In genomic region chr9:96417051-96417586, GRCh38 we compare ENCODE assay signal across 8 cellular contexts. TPM values are rescaled to one million over a fixed set of nuclear protein-coding genes. Genes with fewer than 3 reads are reported as not detected.
DNase-seq lines count a peak whose midpoint lies in the region; ATAC-seq, FAIRE-seq and TF ChIP-seq lines count a peak whose summit lies in the region.

No MANE protein-coding gene starts in this region.

- H3K27ac ChIP-seq in upper lobe of left lung, result peak overlapping the region; percentile 92 to 100 (median 98)

- POLR2A ChIA-PET in T-cell (lab: Charles Lee), result interaction anchor here in 1 of 2 donors (1.1 kb wide), 1 partner anchor 238 kb away, joined by 3 read pairs; the partner anchor contains the start of gene PRXL2C

- ATAC-seq in T-cell (replicated peaks in 1 of 4), result peak; percentile 28 to 49 (median 34)
- peak; percentile 15 to 31 for ATAC-seq in left cardiac atrium
- ATAC-seq in upper lobe of left lung (ENCODE audit: low FRiP score in 2 of 2), result peak; percentile 16 to 53

- TF ChIP-seq CTCF in D721Med (IDR thresholded peaks at IDR 0.05; ENCODE audit: insufficient read depth, missing control alignments) (no peak), progenitor cell of endocrine pancreas (IDR thresholded peaks at IDR 0.05; ENCODE audit: unreplicated experiment) (no peak), upper lobe of left lung (IDR thresholded peaks at IDR 0.05) (peak in 3 of 6 experiments; percentile 12 to 29 (median 28))

- no peaks in the 10 kb centered on the region for H3K27me3 ChIP-seq in upper lobe of left lung

- H3K36me3 Mint-ChIP-seq in T-cell, result no peaks in the 10 kb centered on the region
- no peaks in the 10 kb centered on the region for H3K36me3 Mint-ChIP-seq in progenitor cell of endocrine pancreas (ENCODE audit: insufficient read depth)

- intact Hi-C loops in left cardiac atrium (cut with DNase I), result loop anchor here in 1 of 2 donors (2.0 kb wide), 1 partner anchor 32 kb away; no protein-coding TSS in a partner anchor

- CTCF ChIA-PET in T-cell (lab: Charles Lee), result interaction anchor here in 1 of 2 donors (0.8 kb wide), 1 partner anchor 33 kb away, joined by 3 read pairs; the partner anchor contains the start of gene HABP4

- no peaks in the 10 kb centered on the region for H3K9me3 ChIP-seq in upper lobe of left lung

- H3K27me3 Mint-ChIP-seq in T-cell, result no peaks in the 10 kb centered on the region
- no peaks in the 10 kb centered on the region for H3K27me3 Mint-ChIP-seq in progenitor cell of endocrine pancreas

- TF ChIP-seq EP300 in upper lobe of left lung (IDR thresholded peaks at IDR 0.05), result peak in 2 of 4 donors; percentile 11 to 55

- peak overlapping the region; percentile 82 to 88 (median 85) for H3K4me3 ChIP-seq in upper lobe of left lung

- FAIRE-seq in D721Med (lab: Jason Lieb, UNC), result no peak

- no peaks in the 10 kb centered on the region for H3K36me3 ChIP-seq in upper lobe of left lung

- WGBS in upper lobe of left lung, 2 donors, result 0% methylated on average over 2 to 18 of the region's 50 CpGs

- H3K4me1 Mint-ChIP-seq in T-cell (peaks cover 37 to 54% (median 43%) of the 10 kb centered on the region in 3 donors), progenitor cell of endocrine pancreas (ENCODE audit: low read depth) (peaks cover 30% of the 10 kb centered on the region)

- H3K9me3 Mint-ChIP-seq in T-cell (no peaks in the 10 kb centered on the region), progenitor cell of endocrine pancreas (ENCODE audit: low read depth) (no peaks in the 10 kb centered on the region)

- peaks cover 23 to 39% (median 26%) of the 10 kb centered on the region in 4 donors for H3K4me1 ChIP-seq in upper lobe of left lung

- H3K4me3 Mint-ChIP-seq in T-cell, result peak overlapping the region; percentile 83 to 88 (median 88)
- peak overlapping the region; percentile 88 for H3K4me3 Mint-ChIP-seq in progenitor cell of endocrine pancreas (ENCODE audit: low read depth)

- H3K27ac Mint-ChIP-seq in T-cell, result peak overlapping the region; percentile 91 to 94
- H3K27ac Mint-ChIP-seq in progenitor cell of endocrine pancreas, result peak overlapping the region; percentile 94

- TF ChIP-seq POLR2A in upper lobe of left lung (IDR thresholded peaks at IDR 0.05), result peak in 3 of 4 donors; percentile 32 to 82 (median 56)

- DNase-seq in D721Med (ENCODE audit: insufficient read length, low spot score), result peak; percentile 43
- peak; percentile 63 for DNase-seq in H4 (ENCODE audit: low spot score)
- DNase-seq in NCI-H1092 treated with DMSO at 0.1 percent for 48 hours (lab: John Stamatoyannopoulos, UW), result peak; percentile 91
- peak; percentile 75 to 92 (median 87) for DNase-seq in T-cell
- peak; percentile 67 for DNase-seq in amniotic epithelial cell (ENCODE audit: low read depth)
- DNase-seq in left cardiac atrium, result peak; percentile 90
- DNase-seq in progenitor cell of endocrine pancreas (ENCODE audit: low spot score, unreplicated experiment), result peak; percentile 81
- peak; percentile 86 to 97 for DNase-seq in upper lobe of left lung

RNA-seq across cellular contexts. Expression of gene ZNF367, which starts 1.1 kb away (rescaled TPM):
- total RNA-seq in H4 (2014; rRNA removed; shearing (Covaris generic)), result 9.9 and 11.6 TPM in 2 replicates
- total RNA-seq in T-cell (1 to 10 TPM; 3.7 to 6.2 (median 5.8) TPM), left cardiac atrium (1 to 10 TPM; 2.2 to 3.1 TPM), progenitor cell of endocrine pancreas (5.3 and 5.7 TPM in 2 replicates), upper lobe of left lung (1 to 10 TPM in 5 of 6 donors, under 1 TPM in 1; 0.59 to 2.6 (median 1.4) TPM)

RNA-seq across cellular contexts. Expression of gene HABP4, which starts 32.9 kb away (rescaled TPM):
- total RNA-seq in H4 (2014; rRNA removed; shearing (Covaris generic)), result 2.1 and 5.7 TPM in 2 replicates
- total RNA-seq in T-cell (10 to 100 TPM; 18.2 to 30.8 (median 25.3) TPM), left cardiac atrium (10 to 100 TPM; 19.2 to 19.5 TPM), progenitor cell of endocrine pancreas (15.5 and 17.7 TPM in 2 replicates), upper lobe of left lung (10 to 100 TPM in 2 of 6 donors, 1 to 10 TPM in 4; 3.1 to 14.6 (median 9.7) TPM)

RNA-seq across cellular contexts. Expression of gene SLC35D2, which starts 33.6 kb away (rescaled TPM):
- 12.1 and 15.5 TPM in 2 replicates for total RNA-seq in H4 (2014; rRNA removed; shearing (Covaris generic))
- total RNA-seq in T-cell, result 10 to 100 TPM; 16.2 to 31.4 (median 21.8) TPM
- 10 to 100 TPM; 14.1 to 14.2 TPM for total RNA-seq in left cardiac atrium
- total RNA-seq in progenitor cell of endocrine pancreas, result 52.6 and 60.9 TPM in 2 replicates
- 10 to 100 TPM; 24.5 to 36.7 (median 29.0) TPM for total RNA-seq in upper lobe of left lung

Comparison
In these comparisons a context has a peak if more than half of its experiments do, and no peak if none do; other contexts are left out.
1. Peak in every context shown above with its lines: DNase-seq, ATAC-seq, H3K4me3 ChIP-seq and H3K27ac ChIP-seq.